Comparison of ENCODE assay signal across 1 cellular context in genomic region chr16:25109643-25110042, GRCh38.
TF ChIP-seq lines count a peak whose summit lies in the region.

No MANE protein-coding gene starts in this region.

TF ChIP-seq in SK-N-SH, 30 proteins besides CTCF, POLR2A, EP300 and RAD21 (continued from another document):
- no peak for TF ChIP-seq USF2 (IDR thresholded peaks at IDR 0.05; ENCODE audit: borderline replicate concordance, low read depth, low read length)
- TF ChIP-seq FOXM1 (IDR thresholded peaks at IDR 0.05; ENCODE audit: low read depth), result no peak
- TF ChIP-seq TEAD4 (IDR thresholded peaks at IDR 0.05; ENCODE audit: borderline replicate concordance, insufficient read depth), result no peak; the same call in 1 of the 2 replicates
- TF ChIP-seq RXRA (IDR thresholded peaks at IDR 0.05; ENCODE audit: borderline replicate concordance, low read depth), result peak; percentile 53; the same call in 1 of the 2 replicates
- TF ChIP-seq SMC3 (IDR thresholded peaks at IDR 0.05; ENCODE audit: low read depth, low read length), result no peak
- peak; percentile 89 for TF ChIP-seq MEF2A (IDR thresholded peaks at IDR 0.05; ENCODE audit: borderline replicate concordance, low read depth)
- TF ChIP-seq NRF1 (IDR thresholded peaks at IDR 0.05; ENCODE audit: low read depth, low read length), result no peak
- no peak for TF ChIP-seq SIN3A (IDR thresholded peaks at IDR 0.05; ENCODE audit: borderline replicate concordance, low read depth, low read length)
- TF ChIP-seq ELF1 (IDR thresholded peaks at IDR 0.05), result no peak
- no peak for TF ChIP-seq IRF3 (IDR thresholded peaks at IDR 0.05; ENCODE audit: low read depth, low read length)
- TF ChIP-seq RCOR1 (IDR thresholded peaks at IDR 0.05; ENCODE audit: low read length), result no peak
- TF ChIP-seq JUND (IDR thresholded peaks at IDR 0.05), result peak; percentile 41; the same call in 1 of the 2 replicates
- no peak for TF ChIP-seq ZBTB33 (IDR thresholded peaks at IDR 0.05; ENCODE audit: borderline replicate concordance, low read depth)
- no peak for TF ChIP-seq YY1 (IDR thresholded peaks at IDR 0.05; ENCODE audit: low read depth)
- no peak for TF ChIP-seq GATA2 (CRISPR knock-in tag; IDR thresholded peaks at IDR 0.05)
- no peak for TF ChIP-seq CHD2 (IDR thresholded peaks at IDR 0.05; ENCODE audit: low read length, partially characterized antibody)
